In genomic region chr2:9752441-9753275, GRCh38 we compare ENCODE assay signal across 9 cellular contexts.
DNase-seq lines count a peak whose midpoint lies in the region; ATAC-seq, FAIRE-seq and TF ChIP-seq lines count a peak whose summit lies in the region.
"Had no signal": no experiment of that assay in that cellular context is flagged by ENCODE, and none has a peak within 500 bp of the region (broad histone marks: within the 10 kb centered on the region; RNA-seq: fewer than 3 reads in every experiment).

No MANE protein-coding gene starts in this region.

- H3K27me3 ChIP-seq in smooth muscle cell (ENCODE audit: low read depth), result no peaks in the 10 kb centered on the region
- H3K27me3 ChIP-seq: body of pancreas had no signal

- peak overlapping the region; percentile 53 for H3K4me3 Mint-ChIP-seq in activated naive CD8-positive, alpha-beta T cell treated with anti-CD3 and anti-CD28 coated beads for 36 hours
- no peak overlapping the region for H3K4me3 Mint-ChIP-seq in mesothelial cell of epicardium

- H3K27ac Mint-ChIP-seq in activated naive CD8-positive, alpha-beta T cell treated with anti-CD3 and anti-CD28 coated beads for 36 hours, result no peak overlapping the region
- H3K27ac Mint-ChIP-seq in mesothelial cell of epicardium, result no peak overlapping the region

- ATAC-seq in GM21723 (IDR thresholded peaks at IDR 0.05; ENCODE audit: unreplicated experiment) (peak; percentile 58), HG03196 (IDR thresholded peaks at IDR 0.05; ENCODE audit: unreplicated experiment) (no peak), GM21423 (IDR thresholded peaks at IDR 0.05; ENCODE audit: unreplicated experiment) (no peak)

- 70% methylated on average over 21 of the region's 21 CpGs for WGBS in smooth muscle cell (ENCODE audit: low lambda C conversion rate)

- peaks cover 21% of the 10 kb centered on the region for H3K4me1 ChIP-seq in smooth muscle cell (ENCODE audit: low read depth)

- H3K36me3 Mint-ChIP-seq in activated naive CD8-positive, alpha-beta T cell treated with anti-CD3 and anti-CD28 coated beads for 36 hours, result no peaks in the 10 kb centered on the region
- H3K36me3 Mint-ChIP-seq in mesothelial cell of epicardium, result no peaks in the 10 kb centered on the region

- FAIRE-seq in D721Med (lab: Jason Lieb, UNC), result no peak

- H3K27me3 Mint-ChIP-seq in activated naive CD8-positive, alpha-beta T cell treated with anti-CD3 and anti-CD28 coated beads for 36 hours, result peaks cover 49% of the 10 kb centered on the region
- H3K27me3 Mint-ChIP-seq in mesothelial cell of epicardium (ENCODE audit: low read depth), result peaks cover 38% of the 10 kb centered on the region

- no peak overlapping the region for H3K4me3 ChIP-seq in smooth muscle cell
- H3K4me3 ChIP-seq: body of pancreas had no signal

- H3K9ac ChIP-seq in smooth muscle cell (ENCODE audit: low read depth), result peak overlapping the region; percentile 43

- H3K9me3 Mint-ChIP-seq in activated naive CD8-positive, alpha-beta T cell treated with anti-CD3 and anti-CD28 coated beads for 36 hours, result no peaks in the 10 kb centered on the region
- no peaks in the 10 kb centered on the region for H3K9me3 Mint-ChIP-seq in mesothelial cell of epicardium

- H4K20me1 ChIP-seq in smooth muscle cell (ENCODE audit: low read depth), result no peaks in the 10 kb centered on the region

- H3F3A ChIP-seq in smooth muscle cell (ENCODE audit: low read depth), result no peaks in the 10 kb centered on the region

- H3K79me2 ChIP-seq in smooth muscle cell (ENCODE audit: low read depth), result no peaks in the 10 kb centered on the region

- no peak for TF ChIP-seq CTCF in smooth muscle cell (IDR thresholded peaks at IDR 0.05; ENCODE audit: borderline replicate concordance, insufficient read depth, poor library complexity, severe bottlenecking)
- TF ChIP-seq CTCF in mesothelial cell of epicardium (IDR thresholded peaks at IDR 0.05; ENCODE audit: unreplicated experiment), result no peak
- no peak for TF ChIP-seq CTCF in D721Med (IDR thresholded peaks at IDR 0.05; ENCODE audit: insufficient read depth, missing control alignments)

- peak; percentile 96 for DNase-seq in SW480 (ENCODE audit: low spot score)
- peak; percentile 75 for DNase-seq in activated naive CD8-positive, alpha-beta T cell treated with anti-CD3 and anti-CD28 coated beads for 36 hours
- no peak for DNase-seq in smooth muscle cell (lab: John Stamatoyannopoulos, UW; ENCODE audit: unreplicated experiment)
- DNase-seq in mesothelial cell of epicardium (ENCODE audit: low spot score in 2 of 2, unreplicated experiment in 2 of 2), result no peak
- no peak for DNase-seq in D721Med (ENCODE audit: insufficient read length, low spot score)

- peak overlapping the region; percentile 74 for H3K4me2 ChIP-seq in smooth muscle cell

- H3K36me3 ChIP-seq in smooth muscle cell (ENCODE audit: low read depth), result no peaks in the 10 kb centered on the region

- H2AFZ ChIP-seq in smooth muscle cell (ENCODE audit: low read depth), result peak overlapping the region; percentile 65

- peaks cover 38% of the 10 kb centered on the region for H3K4me1 Mint-ChIP-seq in activated naive CD8-positive, alpha-beta T cell treated with anti-CD3 and anti-CD28 coated beads for 36 hours
- peaks cover 26% of the 10 kb centered on the region for H3K4me1 Mint-ChIP-seq in mesothelial cell of epicardium

- no peaks in the 10 kb centered on the region for H3K9me3 ChIP-seq in smooth muscle cell (replicated peaks; ENCODE audit: low read depth)
- H3K9me3 ChIP-seq: body of pancreas had no signal

- H3K27ac ChIP-seq in smooth muscle cell (ENCODE audit: low read depth), result peak overlapping the region; percentile 63
- H3K27ac ChIP-seq: body of pancreas had no signal

Comparison
In these comparisons a context has a peak if more than half of its experiments do, and no peak if none do; other contexts are left out.
1. DNase-seq: peak in SW480 (single experiment) and activated naive CD8-positive, alpha-beta T cell treated with anti-CD3 and anti-CD28 coated beads for 36 hours (single experiment); none in smooth muscle cell (single experiment), mesothelial cell of epicardium (0 of 2) and D721Med (single experiment).